Comparison of ENCODE assay signal across 24 cellular contexts in the genomic region with DNA sequence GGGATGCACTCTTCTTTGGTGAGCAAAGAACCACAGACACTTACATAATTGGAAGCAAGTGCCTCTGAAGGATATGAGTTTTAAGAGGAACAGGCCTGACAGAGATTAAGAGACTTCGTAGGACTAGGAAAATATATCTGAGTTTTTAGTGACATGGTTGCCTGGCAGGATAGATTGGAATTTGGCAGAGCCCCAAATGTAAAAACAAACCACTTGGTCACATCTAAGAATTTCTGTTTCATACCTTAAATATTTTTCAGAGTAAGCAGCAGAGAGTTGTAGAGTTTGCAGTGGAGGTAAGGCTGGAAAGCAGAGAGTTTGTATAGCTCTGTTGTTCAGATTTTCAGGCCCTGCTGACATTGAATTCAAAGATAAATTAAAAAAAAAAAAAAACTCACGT.
DNase-seq lines count a peak whose midpoint lies in the region; ATAC-seq and TF ChIP-seq lines count a peak whose summit lies in the region.
"Had no signal": no experiment of that assay in that cellular context is flagged by ENCODE, and none has a peak within 500 bp of the region (broad histone marks: within the 10 kb centered on the region; RNA-seq: fewer than 3 reads in every experiment).

No MANE protein-coding gene starts in this region.

- TF ChIP-seq POLR2A in thyroid gland (IDR thresholded peaks at IDR 0.05) (no peak), right lobe of liver (IDR thresholded peaks at IDR 0.05) (no peak)

- no peaks in the 10 kb centered on the region for H3K27me3 ChIP-seq in thyroid gland
- no peaks in the 10 kb centered on the region for H3K27me3 ChIP-seq in right lobe of liver
- H3K27me3 ChIP-seq: gastrocnemius medialis had no signal

- TF ChIP-seq CTCF in thyroid gland (IDR thresholded peaks at IDR 0.05) (no peak), right lobe of liver (IDR thresholded peaks at IDR 0.05) (no peak)

- H3K36me3 ChIP-seq in thyroid gland = no peaks in the 10 kb centered on the region
- no peaks in the 10 kb centered on the region for H3K36me3 ChIP-seq in right lobe of liver
- H3K36me3 ChIP-seq: gastrocnemius medialis, prostate gland had no signal

- DNase-seq in GM04503 (ENCODE audit: low read depth) (peak; percentile 31), RPMI7951 (ENCODE audit: low read depth) (peak; percentile 27), fibroblast of peridontal ligament (ENCODE audit: extremely low read depth) (peak; percentile 1), thyroid gland (no peak), right lobe of liver (no peak), DMS114 treated with DMSO at 0.1 percent for 48 hours (lab: John Stamatoyannopoulos, UW; ENCODE audit: unreplicated experiment) (no peak), RKO (ENCODE audit: low spot score) (no peak)
- DNase-seq: activated CD4-positive, alpha-beta T cell treated with anti-CD3 and anti-CD28 coated beads, Interleukin-2, amount 50 U/mL, for 1 hour; activated effector memory CD4-positive, alpha-beta T cell treated with Interleukin-2 at 50 U/mL for 16 hours; activated naive CD8-positive, alpha-beta T cell treated with anti-CD3 and anti-CD28 coated beads, Interleukin-2, amount 50 U/mL, for 24 hours; dorsolateral prefrontal cortex; gastrocnemius medialis; MM.1S; NCI-H1436 treated with DMSO at 0.1 percent for 48 hours; NCI-H526 treated with DMSO at 0.1 percent for 48 hours; Right ventricle myocardium superior; stimulated activated CD4-positive, alpha-beta T cell treated with anti-CD3 and anti-CD28 coated beads, Interleukin-4, amount 100 ng/mL, for 1 hour; trophoblast cell had no signal

- WGBS in thyroid gland, 2 donors = 29 to 37% methylated on average over 2 of the region's 2 CpGs
- 43% methylated on average over 2 of the region's 2 CpGs for WGBS in right lobe of liver (ENCODE audit: insufficient coverage, low coverage, low lambda C conversion rate, missing lambda C conversion rate)

- no peaks in the 10 kb centered on the region for H3K4me1 ChIP-seq in thyroid gland
- H3K4me1 ChIP-seq in right lobe of liver = no peaks in the 10 kb centered on the region
- H3K4me1 ChIP-seq: gastrocnemius medialis, prostate gland had no signal

- ATAC-seq in GM19463 (IDR thresholded peaks at IDR 0.05; ENCODE audit: unreplicated experiment) = no peak
- ATAC-seq in right lobe of liver = no peak
- ATAC-seq: activated naive CD8-positive, alpha-beta T cell treated with anti-CD3 and anti-CD28 coated beads, Interleukin-2, amount 50 U/mL, for 24 hours; gastrocnemius medialis; left lobe of liver had no signal

- H3K4me3 ChIP-seq in thyroid gland (replicated peaks in 1 of 3) (no peak overlapping the region), right lobe of liver (no peak overlapping the region)
- H3K4me3 ChIP-seq: dorsolateral prefrontal cortex, gastrocnemius medialis, prostate gland, smooth muscle cell had no signal

- H3K27ac ChIP-seq in thyroid gland (peak overlapping the region in 2 of 3 donors; percentile 18 to 24), right lobe of liver (no peak overlapping the region)
- H3K27ac ChIP-seq: dorsolateral prefrontal cortex, epithelial cell of prostate, gastrocnemius medialis, prostate gland, VCaP had no signal

- intact Hi-C loops in thyroid gland (cut with DNase I) = no loop called here
- intact Hi-C loops in right lobe of liver (cut with DNase I) = no loop called here

- H3K9me3 ChIP-seq in thyroid gland (no peaks in the 10 kb centered on the region), right lobe of liver (no peaks in the 10 kb centered on the region)
- H3K9me3 ChIP-seq: gastrocnemius medialis, prostate gland had no signal

Comparison
In these comparisons a context has a peak if more than half of its experiments do, and no peak if none do; other contexts are left out.
1. DNase-seq: peak in GM04503 (single experiment), RPMI7951 (single experiment) and fibroblast of peridontal ligament (single experiment); none in thyroid gland (0 of 2), right lobe of liver (0 of 3), DMS114 treated with DMSO at 0.1 percent for 48 hours (single experiment) and RKO (single experiment).
2. H3K27ac ChIP-seq: peak in thyroid gland (2 of 3); none in right lobe of liver (0 of 3).